Comparison of ENCODE assay signal across 8 cellular contexts in genomic region chr17:1485748-1486376, GRCh38. TPM values are rescaled to one million over a fixed set of nuclear protein-coding genes. Genes with fewer than 3 reads are reported as not detected.
DNase-seq lines count a peak whose midpoint lies in the region; ATAC-seq and TF ChIP-seq lines count a peak whose summit lies in the region.

No MANE protein-coding gene starts in this region.

- no peak for TF ChIP-seq POLR2A in suprapubic skin (IDR thresholded peaks at IDR 0.05)

- TF ChIP-seq EP300 in suprapubic skin (IDR thresholded peaks at IDR 0.05), result no peak

- H3K27me3 ChIP-seq in Loucy (ENCODE audit: insufficient read depth, low read length, poor library complexity, severe bottlenecking) (peaks cover 8% of the 10 kb centered on the region), mucosa of stomach (ENCODE audit: control insufficient read depth, insufficient read depth, low read length) (no peaks in the 10 kb centered on the region), suprapubic skin (no peaks in the 10 kb centered on the region)

- DNase-seq in NCI-H1694 treated with DMSO at 0.1 percent for 48 hours (lab: John Stamatoyannopoulos, UW) (peak; percentile 19), NCI-H1694 (lab: John Stamatoyannopoulos, UW) (no peak), endothelial cell (ENCODE audit: low spot score) (peak; percentile 51), suprapubic skin (ENCODE audit: low spot score in 2 of 2) (peak in 1 of 2 donors; percentile 88)
- DNase-seq in activated CD8-positive, alpha-beta memory T cell treated with anti-CD3 and anti-CD28 coated beads for 48 hours (ENCODE audit: low read depth in 2 of 3, low spot score in 2 of 3), result peak in 2 of 3 experiments; percentile 34 to 43

- ATAC-seq in HG03039 (IDR thresholded peaks at IDR 0.05; ENCODE audit: unreplicated experiment), result no peak

- H3K27ac Mint-ChIP-seq in endothelial cell (ENCODE audit: unreplicated experiment), result no peak overlapping the region

- H3K4me3 Mint-ChIP-seq in endothelial cell (ENCODE audit: unreplicated experiment), result no peak overlapping the region

- H3K9me3 ChIP-seq in Loucy (ENCODE audit: insufficient read depth, low read depth, low read length) (no peaks in the 10 kb centered on the region), mucosa of stomach (ENCODE audit: control insufficient read depth, low read length) (no peaks in the 10 kb centered on the region), suprapubic skin (no peaks in the 10 kb centered on the region)

- no peaks in the 10 kb centered on the region for H3K9me2 ChIP-seq in Loucy (replicated peaks; ENCODE audit: low read depth, low read length)

- H3K27me3 Mint-ChIP-seq in endothelial cell (ENCODE audit: unreplicated experiment), result peaks cover 38% of the 10 kb centered on the region

- H3K4me1 ChIP-seq in Loucy (ENCODE audit: insufficient read depth, low read length, poor library complexity, severe bottlenecking), result peaks cover 24% of the 10 kb centered on the region
- peaks cover 48% of the 10 kb centered on the region for H3K4me1 ChIP-seq in mucosa of stomach (ENCODE audit: control insufficient read depth, insufficient read depth, low read length)
- H3K4me1 ChIP-seq in suprapubic skin, result peaks cover 63% of the 10 kb centered on the region

- H3K4me1 Mint-ChIP-seq in endothelial cell (ENCODE audit: unreplicated experiment), result peaks cover 14% of the 10 kb centered on the region

- H2AFZ ChIP-seq in Loucy (ENCODE audit: low read length), result peak overlapping the region; percentile 84

- 1% methylated on average over 27 of the region's 80 CpGs for WGBS in suprapubic skin

- no peaks in the 10 kb centered on the region for H3F3A ChIP-seq in Loucy (ENCODE audit: low read depth)

- H3K4me2 ChIP-seq in Loucy (ENCODE audit: low read depth, low read length, poor library complexity, severe bottlenecking), result peak overlapping the region; percentile 77

- no peaks in the 10 kb centered on the region for H4K20me1 ChIP-seq in Loucy (ENCODE audit: insufficient read depth, low read length, poor library complexity, severe bottlenecking)

- H3K4me3 ChIP-seq in Loucy (ENCODE audit: low read length, poor library complexity, severe bottlenecking), result peak overlapping the region; percentile 74
- no peak overlapping the region for H3K4me3 ChIP-seq in mucosa of stomach (ENCODE audit: low read length)
- H3K4me3 ChIP-seq in suprapubic skin, result peak overlapping the region; percentile 77

- H3K36me3 ChIP-seq in Loucy (ENCODE audit: insufficient read depth, low read length) (no peaks in the 10 kb centered on the region), mucosa of stomach (ENCODE audit: control insufficient read depth, insufficient read depth, low read length) (no peaks in the 10 kb centered on the region), suprapubic skin (peaks cover 28% of the 10 kb centered on the region)

- H3K9me3 Mint-ChIP-seq in endothelial cell (ENCODE audit: unreplicated experiment), result no peaks in the 10 kb centered on the region

- peaks cover 27% of the 10 kb centered on the region for H3K36me3 Mint-ChIP-seq in endothelial cell (ENCODE audit: low read depth, unreplicated experiment)

- TF ChIP-seq CTCF in Loucy (conservative IDR thresholded peaks at IDR 0.05; ENCODE audit: low read length) (no peak), endothelial cell (IDR thresholded peaks at IDR 0.05; ENCODE audit: unreplicated experiment) (no peak), suprapubic skin (IDR thresholded peaks at IDR 0.05) (no peak)

- H3K27ac ChIP-seq in suprapubic skin, result peak overlapping the region; percentile 97

- peak overlapping the region; percentile 69 for H3K9ac ChIP-seq in Loucy (ENCODE audit: low read depth, low read length, poor library complexity, severe bottlenecking)
- peak overlapping the region; percentile 89 for H3K9ac ChIP-seq in mucosa of stomach (ENCODE audit: low read length)

- no peaks in the 10 kb centered on the region for H3K79me2 ChIP-seq in Loucy (ENCODE audit: insufficient read depth, low read length)

RNA-seq across cellular contexts. Expression of gene MYO1C, which starts 6.6 kb away (rescaled TPM):
- total RNA-seq in endothelial cell (ENCODE audit: unreplicated experiment) (117 TPM), suprapubic skin (100 to 1,000 TPM in 2 of 4 donors, 10 to 100 TPM in 2; 74.9 to 116 (median 103) TPM)

RNA-seq across cellular contexts. Expression of gene CRK, which starts 29.8 kb away (rescaled TPM):
- total RNA-seq in endothelial cell (ENCODE audit: unreplicated experiment) (119 TPM), suprapubic skin (10 to 100 TPM; 38.9 to 53.7 (median 49.0) TPM)

RNA-seq across cellular contexts. Expression of gene INPP5K, which starts 30.6 kb away (rescaled TPM):
- total RNA-seq in endothelial cell (ENCODE audit: unreplicated experiment) (40.9 TPM), suprapubic skin (100 to 1,000 TPM in 3 of 4 donors, 10 to 100 TPM in 1; 91.8 to 160 (median 123) TPM)
